In genomic region chr2:240435457-240435954, GRCh38 we compare ENCODE assay signal across 8 cellular contexts. TPM values are rescaled to one million over a fixed set of nuclear protein-coding genes. Genes with fewer than 3 reads are reported as not detected.
DNase-seq lines count a peak whose midpoint lies in the region; ATAC-seq and TF ChIP-seq lines count a peak whose summit lies in the region.

A gene with protein sequence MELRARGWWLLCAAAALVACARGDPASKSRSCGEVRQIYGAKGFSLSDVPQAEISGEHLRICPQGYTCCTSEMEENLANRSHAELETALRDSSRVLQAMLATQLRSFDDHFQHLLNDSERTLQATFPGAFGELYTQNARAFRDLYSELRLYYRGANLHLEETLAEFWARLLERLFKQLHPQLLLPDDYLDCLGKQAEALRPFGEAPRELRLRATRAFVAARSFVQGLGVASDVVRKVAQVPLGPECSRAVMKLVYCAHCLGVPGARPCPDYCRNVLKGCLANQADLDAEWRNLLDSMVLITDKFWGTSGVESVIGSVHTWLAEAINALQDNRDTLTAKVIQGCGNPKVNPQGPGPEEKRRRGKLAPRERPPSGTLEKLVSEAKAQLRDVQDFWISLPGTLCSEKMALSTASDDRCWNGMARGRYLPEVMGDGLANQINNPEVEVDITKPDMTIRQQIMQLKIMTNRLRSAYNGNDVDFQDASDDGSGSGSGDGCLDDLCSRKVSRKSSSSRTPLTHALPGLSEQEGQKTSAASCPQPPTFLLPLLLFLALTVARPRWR (plus strand): TSS chr2:240435663. CDS start chr2:240435919, 256 bp downstream.

- H3K4me1 ChIP-seq in gastrocnemius medialis = peaks cover 35 to 41% of the 10 kb centered on the region in 2 donors

- TF ChIP-seq POLR2A in gastrocnemius medialis (IDR thresholded peaks at IDR 0.05) = peak; percentile 86 to 89

- DNase-seq in BJ (ENCODE audit: low read depth) = no peak
- DNase-seq in HK-2 (ENCODE audit: unreplicated experiment) = peak; percentile 83
- peak; percentile 60 for DNase-seq in SK-MEL-5 (ENCODE audit: low read depth, low spot score)
- peak; percentile 81 to 85 for DNase-seq in T47D (ENCODE audit: low read depth in 1 of 2, low spot score in 1 of 2)
- DNase-seq in gastrocnemius medialis = peak; percentile 45 to 71

- H3K27me3 ChIP-seq in BJ (ENCODE audit: control insufficient read depth, insufficient read depth, low read length) (no peaks in the 10 kb centered on the region), gastrocnemius medialis (no peaks in the 10 kb centered on the region)

- in situ Hi-C loops in SK-MEL-5 (cut with HindIII; ENCODE audit: low pct_unique_long_range_greater_than_20kb, low sequenced_read_pairs) = no loop called here
- in situ Hi-C loops in T47D (cut with HindIII; ENCODE audit: low pct_unique_long_range_greater_than_20kb, low sequenced_read_pairs) = no loop called here
- in situ Hi-C loops in gastrocnemius medialis (cut with MboI; ENCODE audit: low sequenced_read_pairs in 4 of 4) = loop anchor here in 3 of 4 donors (5.0 to 25.0 kb wide), 3 partner anchors 198 to 208 kb away; no protein-coding TSS in a partner anchor

- H3K36me3 ChIP-seq in BJ (ENCODE audit: control insufficient read depth, insufficient read depth, low read length) (peaks cover 3% of the 10 kb centered on the region), gastrocnemius medialis (no peaks in the 10 kb centered on the region)

- CTCF ChIA-PET in BJ (lab: Yijun Ruan, JAX) = interaction anchor here (0.8 to 3.4 kb wide), 7 partner anchors 9 to 208 kb away, joined by 3 to 50 read pairs (median 5); no protein-coding TSS in a partner anchor

- H3K4me3 ChIP-seq in BJ (ENCODE audit: low read depth, low read length) (peak within 1 kb of the TSS; percentile 70), iPS-11a (ENCODE audit: low read depth, low read length) (peak within 1 kb of the TSS; percentile 57), gastrocnemius medialis (peak within 1 kb of the TSS; percentile 56 to 91 (median 59))

- peak; percentile 37 for ATAC-seq in GM19023 (IDR thresholded peaks at IDR 0.05; ENCODE audit: unreplicated experiment)
- ATAC-seq in gastrocnemius medialis = peak; percentile 62 to 68
- no peak for ATAC-seq in HG02852 (IDR thresholded peaks at IDR 0.05; ENCODE audit: unreplicated experiment)

- H3K27ac ChIP-seq in gastrocnemius medialis = peak within 1 kb of the TSS; percentile 84 to 97 (median 93)

- intact Hi-C loops in gastrocnemius medialis (cut with DNase I; ENCODE audit: low total_unique reads) = loop anchor here (2.0 to 10.0 kb wide), 5 partner anchors 48 to 301 kb away; partner anchors contain the start of gene COPS9

- H3K9me3 ChIP-seq in gastrocnemius medialis = no peaks in the 10 kb centered on the region

- POLR2A ChIA-PET in BJ (lab: Charles Lee) = no interaction called here

- TF ChIP-seq CTCF in BJ (IDR thresholded peaks at IDR 0.05; ENCODE audit: insufficient read depth, low read depth, low read length) (no peak), gastrocnemius medialis (IDR thresholded peaks at IDR 0.05 in 4 of 5, conservative IDR thresholded peaks at IDR 0.05 in 1 of 5) (peak in 1 of 5 experiments; percentile 4)

RNA-seq across cellular contexts. Expression of the gene that starts here (rescaled TPM):
- polyA plus RNA-seq in BJ (2011; rRNA removed) = 62.9 and 126 TPM in 2 replicates
- polyA minus RNA-seq in BJ (2011; rRNA and poly(A)+ RNA removed) = 50.6 and 63.2 TPM in 2 replicates
- 4.9 and 5.8 TPM in 2 replicates for total RNA-seq in SK-MEL-5 (2014; rRNA removed; shearing (Covaris generic))
- polyA plus RNA-seq in SK-MEL-5 (2015; cell fraction: cytosol; rRNA removed) = 36.4 and 45.8 TPM in 2 replicates
- polyA plus RNA-seq in SK-MEL-5 (2015; cell fraction: nucleus; rRNA removed) = 15.4 and 24.3 TPM in 2 replicates
- 100 to 1,000 TPM; 112 to 188 (median 180) TPM for total RNA-seq in gastrocnemius medialis

Comparison
In these comparisons a context has a peak if more than half of its experiments do, and no peak if none do; other contexts are left out.
1. RNA of the gene that starts here (total RNA-seq): 112 to 188 TPM in gastrocnemius medialis; 4.9 to 5.8 TPM in SK-MEL-5; every median in the first group is over 10 times any median in the second.
2. in situ Hi-C loops: an anchor here in gastrocnemius medialis (5.0 to 25.0 kb wide); none called in SK-MEL-5 and T47D.
3. Peak in every context shown above with its lines, with median percentiles within 50 percentile points of each other: H3K4me3 ChIP-seq.